ENCODE assay signal across 26 cellular contexts in the genomic region with DNA sequence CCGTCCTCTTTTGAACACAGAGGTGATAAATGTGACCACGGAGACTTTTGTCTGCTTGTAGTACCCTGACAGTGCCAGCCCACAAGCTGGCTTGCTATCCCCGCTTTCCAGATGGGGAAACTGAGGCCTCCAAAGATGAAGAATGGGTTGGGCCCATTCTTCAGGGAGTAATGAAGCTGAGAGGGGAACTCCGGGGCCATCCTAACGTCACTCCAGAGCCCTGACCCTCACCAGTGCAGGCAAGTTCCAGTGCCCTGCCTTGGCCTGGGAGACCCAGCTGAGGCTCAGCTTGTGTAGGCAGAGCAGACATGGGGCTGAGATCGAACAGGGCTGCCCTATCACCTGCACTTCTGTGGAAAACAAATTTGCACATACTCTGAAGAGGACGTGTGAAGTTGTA.
DNase-seq lines count a peak whose midpoint lies in the region; ATAC-seq, FAIRE-seq and TF ChIP-seq lines count a peak whose summit lies in the region.
"Had no signal": no experiment of that assay in that cellular context is flagged by ENCODE, and none has a peak within 500 bp of the region (broad histone marks: within the 10 kb centered on the region; RNA-seq: fewer than 3 reads in every experiment).

No MANE protein-coding gene starts in this region.

- intact Hi-C loops in heart right ventricle (cut with DNase I) = loop anchor here in 4 of 10 donors (5.0 to 10.0 kb wide), 3 partner anchors 285 to 290 kb away; no protein-coding TSS in a partner anchor
- intact Hi-C loops in cardiac septum (cut with DNase I) = no loop called here
- intact Hi-C loops in esophagus muscularis mucosa (cut with DNase I) = no loop called here
- intact Hi-C loops in kidney (cut with DNase I) = no loop called here

- no peaks in the 10 kb centered on the region for H3K36me3 ChIP-seq in heart right ventricle
- H3K36me3 ChIP-seq in esophagus muscularis mucosa = no peaks in the 10 kb centered on the region
- no peaks in the 10 kb centered on the region for H3K36me3 ChIP-seq in osteoblast (ENCODE audit: insufficient read depth, low read length)
- H3K36me3 ChIP-seq in kidney (ENCODE audit: control insufficient read depth in 1 of 2, insufficient read depth in 2 of 2, low read length in 2 of 2) = no peaks in the 10 kb centered on the region
- H3K36me3 ChIP-seq: adrenal gland, BE2C had no signal

- H2AFZ ChIP-seq in osteoblast (ENCODE audit: low read length) = peak overlapping the region; percentile 83

- TF ChIP-seq EP300 in esophagus muscularis mucosa (IDR thresholded peaks at IDR 0.05) = no peak

- no peaks in the 10 kb centered on the region for H3K36me3 Mint-ChIP-seq in type B pancreatic cell
- H3K36me3 Mint-ChIP-seq: natural killer cell treated with Interleukin-12 subunit alpha and Interleukin-12 subunit beta and Interleukin-15 and Interleukin-18, amount 100 ng/mL, for 72 hours had no signal

- H3K4me3 Mint-ChIP-seq in type B pancreatic cell = no peak overlapping the region
- H3K4me3 Mint-ChIP-seq: activated CD8-positive, alpha-beta T cell treated with anti-CD3 and anti-CD28 coated beads, Interleukin-2, amount 10 ng/mL, durations not matched to agents 7 days and 5 days; activated T-cell treated with anti-CD3 and anti-CD28 coated beads, Interleukin-2, amount 50 U/mL, for 4 hours; natural killer cell treated with Interleukin-12 subunit alpha and Interleukin-12 subunit beta and Interleukin-15 and Interleukin-18, amount 100 ng/mL, for 72 hours; T-helper 17 cell had no signal

- peaks cover 39% of the 10 kb centered on the region for H3K4me1 Mint-ChIP-seq in type B pancreatic cell (ENCODE audit: unreplicated experiment)

- TF ChIP-seq POLR2A in esophagus muscularis mucosa (IDR thresholded peaks at IDR 0.05; ENCODE audit: low read depth) = no peak

- no peak overlapping the region for H3K4me2 ChIP-seq in osteoblast (ENCODE audit: insufficient read depth, low read length)
- H3K4me2 ChIP-seq: KMS-11, SK-N-SH had no signal

- H3K9me3 ChIP-seq in heart right ventricle (no peaks in the 10 kb centered on the region), esophagus muscularis mucosa (no peaks in the 10 kb centered on the region), osteoblast (ENCODE audit: low read depth, low read length) (no peaks in the 10 kb centered on the region), kidney (ENCODE audit: control insufficient read depth in 1 of 2, low read length in 2 of 2) (no peaks in the 10 kb centered on the region)
- H3K9me3 ChIP-seq: adrenal gland, BE2C, SK-N-SH had no signal

- FAIRE-seq in kidney (lab: Jason Lieb, UNC) = no peak
- FAIRE-seq: bronchial epithelial cell, H1 had no signal

- no peak overlapping the region for H3K4me3 ChIP-seq in heart right ventricle
- no peak overlapping the region for H3K4me3 ChIP-seq in esophagus muscularis mucosa
- H3K4me3 ChIP-seq in osteoblast (ENCODE audit: insufficient read depth, low read length) = no peak overlapping the region
- no peak overlapping the region for H3K4me3 ChIP-seq in kidney (ENCODE audit: low read length in 2 of 2)
- H3K4me3 ChIP-seq: adrenal gland had no signal

- H3K79me2 ChIP-seq in osteoblast (ENCODE audit: insufficient read depth, low read length) = no peaks in the 10 kb centered on the region

- peaks cover 5% of the 10 kb centered on the region for H3K9me3 Mint-ChIP-seq in type B pancreatic cell
- H3K9me3 Mint-ChIP-seq: activated T-cell treated with anti-CD3 and anti-CD28 coated beads, Interleukin-2, amount 50 U/mL, for 4 hours had no signal

- H3K27ac ChIP-seq in heart right ventricle (peak overlapping the region; percentile 15 to 91 (median 86)), esophagus muscularis mucosa (replicated peaks in 1 of 4) (peak overlapping the region in 3 of 4 donors; percentile 29 to 60 (median 50)), osteoblast (ENCODE audit: low read depth, low read length) (no peak overlapping the region), kidney (ENCODE audit: low read depth in 2 of 2, low read length in 2 of 2) (peak overlapping the region in 1 of 2 donors; percentile 9)
- H3K27ac ChIP-seq: adrenal gland, KMS-11 had no signal

- H4K20me1 ChIP-seq in osteoblast (ENCODE audit: insufficient read depth, low read length) = no peaks in the 10 kb centered on the region

- H3K27ac Mint-ChIP-seq in type B pancreatic cell = no peak overlapping the region
- H3K27ac Mint-ChIP-seq: activated CD8-positive, alpha-beta T cell treated with anti-CD3 and anti-CD28 coated beads, Interleukin-2, amount 10 ng/mL, durations not matched to agents 7 days and 5 days; natural killer cell treated with Interleukin-12 subunit alpha and Interleukin-12 subunit beta and Interleukin-15 and Interleukin-18, amount 100 ng/mL, for 72 hours; T-helper 17 cell had no signal

- WGBS in heart right ventricle, 2 donors = 71 to 84% methylated on average over 7 of the region's 7 CpGs
- 80% methylated on average over 7 of the region's 7 CpGs for WGBS in esophagus muscularis mucosa

- TF ChIP-seq CTCF in heart right ventricle (IDR thresholded peaks at IDR 0.05) = no peak
- TF ChIP-seq CTCF in esophagus muscularis mucosa (IDR thresholded peaks at IDR 0.05) = no peak
- no peak for TF ChIP-seq CTCF in osteoblast (IDR thresholded peaks at IDR 0.05; ENCODE audit: extremely low read depth, low read depth, low read length)
- no peak for TF ChIP-seq CTCF in type B pancreatic cell (conservative IDR thresholded peaks at IDR 0.05)
- TF ChIP-seq CTCF in kidney (IDR thresholded peaks at IDR 0.05; ENCODE audit: borderline replicate concordance, extremely low read depth, insufficient read depth) = no peak

- H3K27me3 Mint-ChIP-seq in type B pancreatic cell = peaks cover under 1% of the 10 kb centered on the region

- H3K27me3 ChIP-seq in heart right ventricle (no peaks in the 10 kb centered on the region), esophagus muscularis mucosa (no peaks in the 10 kb centered on the region), osteoblast (ENCODE audit: insufficient read depth, low read length) (no peaks in the 10 kb centered on the region)
- H3K27me3 ChIP-seq: adrenal gland, BE2C had no signal

- DNase-seq in heart right ventricle (no peak), cardiac septum (ENCODE audit: low spot score) (no peak), esophagus muscularis mucosa (ENCODE audit: extremely low spot score) (peak; percentile 88), osteoblast (ENCODE audit: insufficient read length, low spot score, missing footprints) (no peak), type B pancreatic cell (ENCODE audit: extremely low spot score, unreplicated experiment) (peak; percentile 53), kidney (no peak), NCI-H2171 treated with DMSO at 0.1 percent for 48 hours (lab: John Stamatoyannopoulos, UW) (no peak)
- no peak for DNase-seq in activated naive CD4-positive, alpha-beta T cell treated with Interleukin-2 at 50 U/mL for 16 hours
- DNase-seq: activated CD4-positive, alpha-beta T cell treated with anti-CD3 and anti-CD28 coated beads for 1 hour; activated naive CD4-positive, alpha-beta T cell; activated T-cell treated with anti-CD3 and anti-CD28 coated beads, Interleukin-2, amount 50 U/mL, for 4 hours; BE2C; COR-L47; GF-D8; NCI-H1694; NCI-H226; NCI-H748 treated with DMSO at 0.1 percent for 48 hours; RPMI8226; SK-N-SH; T-helper 17 cell had no signal

- no peak for ATAC-seq in heart right ventricle
- ATAC-seq: activated CD8-positive, alpha-beta T cell treated with anti-CD3 and anti-CD28 coated beads, Interleukin-2, amount 10 ng/mL, durations not matched to agents 7 days and 5 days; activated T-cell treated with anti-CD3 and anti-CD28 coated beads, Interleukin-2, amount 50 U/mL, for 4 hours; natural killer cell treated with Interleukin-12 subunit alpha and Interleukin-12 subunit beta and Interleukin-15 and Interleukin-18, amount 100 ng/mL, for 72 hours; T-helper 17 cell had no signal

- no peak overlapping the region for H3K9ac ChIP-seq in kidney (ENCODE audit: low read length in 2 of 2)
- H3K9ac ChIP-seq: KMS-11, SK-N-SH had no signal

- H3K4me1 ChIP-seq in heart right ventricle (peaks cover 37 to 79% (median 76%) of the 10 kb centered on the region in 9 donors), esophagus muscularis mucosa (peaks cover 33 to 60% (median 41%) of the 10 kb centered on the region in 4 donors), osteoblast (ENCODE audit: insufficient read depth, low read length) (peaks cover 25% of the 10 kb centered on the region), kidney (ENCODE audit: control insufficient read depth in 1 of 2, insufficient read depth in 1 of 2, low read depth in 1 of 2, low read length in 2 of 2) (peaks cover 6 to 8% of the 10 kb centered on the region in 2 donors)

Comparison
In these comparisons a context has a peak if more than half of its experiments do, and no peak if none do; other contexts are left out.
1. DNase-seq: peak in esophagus muscularis mucosa (single experiment) and type B pancreatic cell (single experiment); none in heart right ventricle (0 of 2), cardiac septum (single experiment), osteoblast (single experiment), kidney (single experiment), NCI-H2171 treated with DMSO at 0.1 percent for 48 hours (single experiment) and activated naive CD4-positive, alpha-beta T cell treated with Interleukin-2 at 50 U/mL for 16 hours (single experiment).